ENCODE assay signal across 11 cellular contexts in genomic region chr14:52124791-52125661, GRCh38. TPM values are rescaled to one million over a fixed set of nuclear protein-coding genes. Genes with fewer than 3 reads are reported as not detected.
A peak's percentile ranks its signal among the peaks of the same experiment; 100 is the strongest.
DNase-seq lines count a peak whose midpoint lies in the region; ATAC-seq, FAIRE-seq and TF ChIP-seq lines count a peak whose summit lies in the region.
"Had no signal": no experiment of that assay in that cellular context is flagged by ENCODE, and none has a peak within 500 bp of the region (broad histone marks: within the 10 kb centered on the region; RNA-seq: fewer than 3 reads in every experiment).

No MANE protein-coding gene starts in this region.

- peaks cover 2 to 13% (median 4%) of the 10 kb centered on the region in 3 donors for H3K27me3 Mint-ChIP-seq in immature natural killer cell (ENCODE audit: low read depth in 3 of 3)

- no peaks in the 10 kb centered on the region for H3K36me3 Mint-ChIP-seq in immature natural killer cell

- H3K9me3 ChIP-seq in thyroid gland: no peaks in the 10 kb centered on the region

- no peak for TF ChIP-seq POLR2A in thyroid gland (IDR thresholded peaks at IDR 0.05)

- peaks cover 0 to 3% (median 0%) of the 10 kb centered on the region in 6 donors for H3K9me3 Mint-ChIP-seq in immature natural killer cell
- H3K9me3 Mint-ChIP-seq: activated naive CD4-positive, alpha-beta T cell treated with anti-CD3 and anti-CD28 coated beads for 36 hours had no signal

- FAIRE-seq in bronchial epithelial cell (lab: Jason Lieb, UNC): no peak

- intact Hi-C loops in thyroid gland (cut with DNase I): no loop called here

- H3K27me3 ChIP-seq in bronchial epithelial cell (ENCODE audit: control insufficient read depth, insufficient read depth, low read length): no peaks in the 10 kb centered on the region
- H3K27me3 ChIP-seq in thyroid gland: no peaks in the 10 kb centered on the region

- H3K27ac ChIP-seq in thyroid gland: peak overlapping the region in 2 of 3 donors; percentile 24 to 29

- no peaks in the 10 kb centered on the region for H3K36me3 ChIP-seq in bronchial epithelial cell (ENCODE audit: control insufficient read depth, insufficient read depth, low read length)
- no peaks in the 10 kb centered on the region for H3K36me3 ChIP-seq in thyroid gland

- DNase-seq in NCI-H2107 (lab: John Stamatoyannopoulos, UW): peak; percentile 1
- no peak for DNase-seq in NCI-H2107 treated with DMSO at 0.1 percent for 48 hours (lab: John Stamatoyannopoulos, UW; ENCODE audit: unreplicated experiment)
- peak; percentile 71 for DNase-seq in bronchial epithelial cell (ENCODE audit: low read depth)
- peak; percentile 42 to 45 (median 42) for DNase-seq in immature natural killer cell
- no peak for DNase-seq in thyroid gland
- DNase-seq in mucosa of gallbladder (ENCODE audit: low spot score): no peak
- no peak for DNase-seq in NCI-H1092 (lab: John Stamatoyannopoulos, UW)
- DNase-seq: 8988T; activated naive CD4-positive, alpha-beta T cell treated with anti-CD3 and anti-CD28 coated beads for 36 hours had no signal

- H3K4me3 ChIP-seq in bronchial epithelial cell (ENCODE audit: low read depth, low read length) (no peak overlapping the region), thyroid gland (replicated peaks in 1 of 3) (no peak overlapping the region)

- ATAC-seq in HG03108 (IDR thresholded peaks at IDR 0.05; ENCODE audit: unreplicated experiment): no peak

- WGBS in thyroid gland, 2 donors: 64 to 68% methylated on average over 7 of the region's 7 CpGs

- H3K4me1 Mint-ChIP-seq in immature natural killer cell: peaks cover 25 to 41% of the 10 kb centered on the region in 2 donors

- peak overlapping the region; percentile 39 to 79 (median 72) for H3K4me3 Mint-ChIP-seq in immature natural killer cell
- H3K4me3 Mint-ChIP-seq: activated naive CD4-positive, alpha-beta T cell treated with anti-CD3 and anti-CD28 coated beads for 36 hours had no signal

- no peak for TF ChIP-seq CTCF in bronchial epithelial cell (IDR thresholded peaks at IDR 0.05; ENCODE audit: insufficient read depth, low read length, severe bottlenecking)
- no peak for TF ChIP-seq CTCF in thyroid gland (IDR thresholded peaks at IDR 0.05)

- H3K4me1 ChIP-seq in thyroid gland: no peaks in the 10 kb centered on the region

- H3K27ac Mint-ChIP-seq in immature natural killer cell: peak overlapping the region in 2 of 6 donors; percentile 1 to 43
- H3K27ac Mint-ChIP-seq: activated naive CD4-positive, alpha-beta T cell treated with anti-CD3 and anti-CD28 coated beads for 36 hours had no signal

RNA-seq across cellular contexts. Expression of gene NID2, which starts 56.2 kb away (rescaled TPM):
- total RNA-seq in bronchial epithelial cell (0.38 and 3.9 TPM in 2 replicates), thyroid gland (100 to 1,000 TPM; 115 to 207 (median 130) TPM), mucosa of gallbladder (14.6 TPM)
- polyA plus RNA-seq in immature natural killer cell: under 1 TPM; 0.31 to 0.95 (median 0.35) TPM
- total RNA-seq: activated naive CD4-positive, alpha-beta T cell treated with anti-CD3 and anti-CD28 coated beads for 36 hours; SK-MEL-5 had no signal

Comparison
In these comparisons a context has a peak if more than half of its experiments do, and no peak if none do; other contexts are left out.
1. DNase-seq: peak in NCI-H2107 (single experiment), bronchial epithelial cell (single experiment) and immature natural killer cell (3 of 3); none in NCI-H2107 treated with DMSO at 0.1 percent for 48 hours (single experiment), thyroid gland (0 of 2), mucosa of gallbladder (single experiment) and NCI-H1092 (single experiment).